In the genomic region with DNA sequence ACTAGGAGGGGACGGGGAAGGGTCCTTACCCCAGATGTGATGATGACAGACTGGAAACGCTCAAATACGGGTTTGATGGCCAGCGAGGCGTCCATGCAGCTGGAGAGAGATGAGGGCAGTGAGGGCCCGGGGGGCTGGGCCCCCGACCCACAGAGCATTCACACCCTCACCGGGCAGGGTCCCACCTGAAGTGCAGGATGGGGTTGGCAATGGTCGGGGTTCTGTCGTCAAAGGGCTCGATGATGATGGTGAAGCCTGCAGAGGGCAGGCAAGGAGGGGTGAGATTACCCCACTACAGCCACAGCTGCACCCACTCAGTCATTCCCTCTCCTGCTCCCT, we compare ENCODE assay signal across 21 cellular contexts. TPM values are rescaled to one million over a fixed set of nuclear protein-coding genes. Genes with fewer than 3 reads are reported as not detected.
DNase-seq lines count a peak whose midpoint lies in the region; FAIRE-seq and TF ChIP-seq lines count a peak whose summit lies in the region.
"Had no signal": no experiment of that assay in that cellular context is flagged by ENCODE, and none has a peak within 500 bp of the region (broad histone marks: within the 10 kb centered on the region; RNA-seq: fewer than 3 reads in every experiment).

No MANE protein-coding gene starts in this region.

- H2BK12ac ChIP-seq in mesenchymal stem cell (ENCODE audit: low read length in 2 of 2): no peak overlapping the region

- H3K4me3 Mint-ChIP-seq in MCF 10A (ENCODE audit: unreplicated experiment): no peak overlapping the region
- H3K4me3 Mint-ChIP-seq: CD14-positive monocyte; CD4-positive, alpha-beta memory T cell; HFFc6 had no signal

- peaks cover 20% of the 10 kb centered on the region for H3K36me3 Mint-ChIP-seq in MCF 10A (ENCODE audit: insufficient read depth, unreplicated experiment)

- no peak overlapping the region for H3K18ac ChIP-seq in mesenchymal stem cell (ENCODE audit: low read depth in 1 of 2, low read length in 2 of 2)

- H3K27me3 ChIP-seq in breast epithelium (no peaks in the 10 kb centered on the region), H7 (ENCODE audit: control insufficient read depth, insufficient read depth, low read length) (no peaks in the 10 kb centered on the region), mesenchymal stem cell (ENCODE audit: control insufficient read depth in 1 of 2, insufficient read depth in 1 of 2, low read length in 2 of 2) (no peaks in the 10 kb centered on the region)
- H3K27me3 ChIP-seq: BLaER1 had no signal

- H3K4me3 ChIP-seq in breast epithelium (no peak overlapping the region), H7 (ENCODE audit: insufficient read depth, low read depth, low read length) (no peak overlapping the region), kidney (ENCODE audit: low read length in 2 of 2) (no peak overlapping the region), mesenchymal stem cell (ENCODE audit: insufficient read depth in 1 of 2, low read depth in 1 of 2, low read length in 2 of 2) (no peak overlapping the region)
- H3K4me3 ChIP-seq: BLaER1, GM23248 had no signal

- BruUV-seq in MCF 10A (replicated peaks; lab: Mats Ljungman, UMichigan): no TSS peak

- H4K8ac ChIP-seq in mesenchymal stem cell (ENCODE audit: low read length): no peak overlapping the region

- H3K9me3 ChIP-seq in breast epithelium (no peaks in the 10 kb centered on the region), kidney (ENCODE audit: control insufficient read depth in 1 of 2, low read length in 2 of 2) (no peaks in the 10 kb centered on the region), mesenchymal stem cell (ENCODE audit: control insufficient read depth, low read length) (no peaks in the 10 kb centered on the region)
- H3K9me3 ChIP-seq: BLaER1 had no signal

- peaks cover 32% of the 10 kb centered on the region for H3K79me1 ChIP-seq in mesenchymal stem cell (replicated peaks; ENCODE audit: low read length, poor library complexity, severe bottlenecking)

- peak overlapping the region; percentile 59 for H3K27ac Mint-ChIP-seq in MCF 10A (ENCODE audit: low read depth, unreplicated experiment)
- H3K27ac Mint-ChIP-seq: HFFc6 had no signal

- CTCF ChIA-PET in MCF 10A (lab: Yijun Ruan, JAX): interaction anchor here (0.9 kb wide), 1 partner anchor 121 kb away, joined by 3 read pairs; no protein-coding TSS in a partner anchor

- H3K27ac ChIP-seq in breast epithelium (no peak overlapping the region), kidney (ENCODE audit: low read depth in 2 of 2, low read length in 2 of 2) (no peak overlapping the region), mesenchymal stem cell (ENCODE audit: low read length, poor library complexity, severe bottlenecking) (no peak overlapping the region), caudate nucleus (ENCODE audit: low read depth, low read length) (no peak overlapping the region)
- H3K27ac ChIP-seq: 22Rv1, BLaER1, GM23248 had no signal

- TF ChIP-seq CTCF in MCF 10A (IDR thresholded peaks at IDR 0.05; ENCODE audit: unreplicated experiment) (no peak), breast epithelium (IDR thresholded peaks at IDR 0.05) (no peak), kidney (IDR thresholded peaks at IDR 0.05; ENCODE audit: borderline replicate concordance, extremely low read depth, insufficient read depth) (no peak)

- H2BK15ac ChIP-seq in mesenchymal stem cell (ENCODE audit: low read depth, poor library complexity, severe bottlenecking): no peak overlapping the region

- H3K4ac ChIP-seq in mesenchymal stem cell (ENCODE audit: low read depth in 1 of 2, low read length in 2 of 2): no peak overlapping the region

- H3K36me3 ChIP-seq in breast epithelium: no peaks in the 10 kb centered on the region
- H3K36me3 ChIP-seq in H7 (replicated peaks; ENCODE audit: control insufficient read depth, insufficient read depth, low read length): peaks cover 62% of the 10 kb centered on the region
- peaks cover 3 to 15% of the 10 kb centered on the region in 2 donors for H3K36me3 ChIP-seq in kidney (ENCODE audit: control insufficient read depth in 1 of 2, insufficient read depth in 2 of 2, low read length in 2 of 2)
- H3K36me3 ChIP-seq in mesenchymal stem cell (ENCODE audit: control insufficient read depth in 1 of 2, insufficient read depth in 2 of 2, low read depth in 1 of 2, low read length in 2 of 2): peaks cover 79 to 86% of the 10 kb centered on the region in 2 experiments

- POLR2A ChIA-PET in MCF 10A (lab: Yijun Ruan, JAX): interaction anchor here (0.6 to 0.9 kb wide), 2 partner anchors 10 to 11 kb away, joined by 3 read pairs; no protein-coding TSS in a partner anchor

- 95% methylated on average over 11 of the region's 11 CpGs for WGBS in mesenchymal stem cell

- no peak overlapping the region for H2AFZ ChIP-seq in mesenchymal stem cell (ENCODE audit: low read depth, low read length)
- H2AFZ ChIP-seq: GM23248 had no signal

- H3K4me1 Mint-ChIP-seq in MCF 10A (ENCODE audit: insufficient read depth, unreplicated experiment): no peaks in the 10 kb centered on the region
- H3K4me1 Mint-ChIP-seq: CD14-positive monocyte had no signal

- no peaks in the 10 kb centered on the region for H3K9me3 Mint-ChIP-seq in MCF 10A (ENCODE audit: unreplicated experiment)
- H3K9me3 Mint-ChIP-seq: CD4-positive, alpha-beta memory T cell; HFFc6 had no signal

- no peak for FAIRE-seq in kidney (lab: Jason Lieb, UNC)
- FAIRE-seq: G401.6, GM12891, H54, HTR-8/SVneo had no signal

- no peak overlapping the region for H4K91ac ChIP-seq in mesenchymal stem cell (ENCODE audit: low read length)

- H3K4me1 ChIP-seq in breast epithelium (no peaks in the 10 kb centered on the region), kidney (ENCODE audit: control insufficient read depth in 1 of 2, insufficient read depth in 1 of 2, low read depth in 1 of 2, low read length in 2 of 2) (no peaks in the 10 kb centered on the region), mesenchymal stem cell (ENCODE audit: control insufficient read depth, insufficient read depth, low read depth, low read length) (no peaks in the 10 kb centered on the region)
- H3K4me1 ChIP-seq: BLaER1 had no signal

- H3K23ac ChIP-seq in mesenchymal stem cell (ENCODE audit: low read length in 2 of 2): no peak overlapping the region

- DNase-seq in MCF 10A (ENCODE audit: unreplicated experiment) (no peak), breast epithelium (ENCODE audit: low spot score in 2 of 2) (no peak), H7 (peak; percentile 54), kidney (peak; percentile 33), mesenchymal stem cell (no peak), caudate nucleus (lab: John Stamatoyannopoulos, UW) (no peak)
- DNase-seq in stimulated activated CD4-positive, alpha-beta T cell treated with anti-CD3 and anti-CD28 coated beads, Interleukin-15, amount 100 ng/mL, for 24 hours: no peak
- DNase-seq: Calu3; CD4-positive, alpha-beta memory T cell; GM23248; HFFc6; IMR-90 had no signal

- no peak overlapping the region for H3K9ac ChIP-seq in kidney (ENCODE audit: low read length in 2 of 2)
- no peak overlapping the region for H3K9ac ChIP-seq in mesenchymal stem cell (ENCODE audit: low read length)
- H3K9ac ChIP-seq: BLaER1, GM23248 had no signal

- H2BK120ac ChIP-seq in mesenchymal stem cell (ENCODE audit: low read depth, low read length): no peak overlapping the region

- intact Hi-C loops in MCF 10A (cut with micrococcal nuclease): no loop called here
- intact Hi-C loops in breast epithelium (cut with DNase I; ENCODE audit: low total_unique reads): no loop called here
- intact Hi-C loops in kidney (cut with DNase I): no loop called here

- no peaks in the 10 kb centered on the region for H3K27me3 Mint-ChIP-seq in MCF 10A (ENCODE audit: insufficient read depth, unreplicated experiment)
- H3K27me3 Mint-ChIP-seq: CD4-positive, alpha-beta memory T cell had no signal

- no peak overlapping the region for H3K4me2 ChIP-seq in mesenchymal stem cell (ENCODE audit: low read length, poor library complexity, severe bottlenecking)
- H3K4me2 ChIP-seq: BLaER1 had no signal

- no peak overlapping the region for H2AK5ac ChIP-seq in mesenchymal stem cell (ENCODE audit: low read length, severe bottlenecking)

- H3K14ac ChIP-seq in mesenchymal stem cell (ENCODE audit: low read length in 2 of 2): no peak overlapping the region

- no peak overlapping the region for H2BK5ac ChIP-seq in mesenchymal stem cell (ENCODE audit: low read depth, low read length, poor library complexity, severe bottlenecking)

- no peak for TF ChIP-seq POLR2A in breast epithelium (IDR thresholded peaks at IDR 0.05)

RNA-seq across cellular contexts. Expression of a gene that starts 13.0 kb away (rescaled TPM):
- 19.2 and 27.8 TPM in 2 replicates for total RNA-seq in MCF 10A (2022)
- total RNA-seq in breast epithelium: 10 to 100 TPM in 1 of 3 donors, 1 to 10 TPM in 2; 6.4 to 11.5 (median 9.5) TPM
- total RNA-seq in H7 (2014; rRNA removed; shearing (Covaris generic)): 48.7 and 54.2 TPM in 2 replicates
- total RNA-seq in kidney: 19.0 TPM
- polyA plus RNA-seq in kidney (ENCODE audit: insufficient read depth, low read depth, low replicate concordance): 16.7 TPM
- 33.5 TPM for polyA plus RNA-seq in mesenchymal stem cell (2013, experiment 1 of 2)
- 33.3 TPM for polyA plus RNA-seq in mesenchymal stem cell (2013, experiment 2 of 2)

RNA-seq across cellular contexts. Expression of a gene that starts 16.9 kb away (rescaled TPM):
- 3.9 TPM in 2 replicates for total RNA-seq in MCF 10A (2022)
- total RNA-seq in breast epithelium: 10 to 100 TPM in 1 of 3 donors, 1 to 10 TPM in 1, not detected in 1; 5.6 to 13.5 TPM
- 1.6 and 1.8 TPM in 2 replicates for total RNA-seq in H7 (2014; rRNA removed; shearing (Covaris generic))
- total RNA-seq in kidney: 3.3 TPM
- 4.5 TPM for polyA plus RNA-seq in kidney (ENCODE audit: insufficient read depth, low read depth, low replicate concordance)
- not detected for polyA plus RNA-seq in mesenchymal stem cell (2013, experiment 1 of 2)
- polyA plus RNA-seq in mesenchymal stem cell (2013, experiment 2 of 2): 0.01 TPM
- total RNA-seq: CD4-positive, alpha-beta memory T cell; GM23248; HFFc6 had no signal
- polyA plus RNA-seq: AG04450; CD14-positive monocyte; CD4-positive, alpha-beta memory T cell; GM23248 had no signal

RNA-seq across cellular contexts. Expression of a gene that starts 34.7 kb away (rescaled TPM):
- total RNA-seq in MCF 10A (2022): not detected in 2 replicates
- not detected for total RNA-seq in breast epithelium
- total RNA-seq in H7 (2014; rRNA removed; shearing (Covaris generic)): not detected in 2 replicates
- not detected for total RNA-seq in kidney
- polyA plus RNA-seq in kidney (ENCODE audit: insufficient read depth, low read depth, low replicate concordance): 1.3 TPM
- polyA plus RNA-seq in mesenchymal stem cell (2013, experiment 1 of 2): not detected
- not detected for polyA plus RNA-seq in mesenchymal stem cell (2013, experiment 2 of 2)
- total RNA-seq: A673; Calu3; CD4-positive, alpha-beta memory T cell; GM23248; HFFc6; IMR-90 had no signal
- polyA plus RNA-seq: AG04450; CD4-positive, alpha-beta memory T cell; GM23248; IMR-90 had no signal

RNA-seq across cellular contexts. Expression of a gene that starts 47.5 kb away (rescaled TPM):
- total RNA-seq in MCF 10A (2022) (142 and 161 TPM in 2 replicates), breast epithelium (10 to 100 TPM in 2 of 3 donors, 1 to 10 TPM in 1; 3.4 to 45.1 (median 34.7) TPM), kidney (32.4 TPM)
- 12.8 and 18.9 TPM in 2 replicates for total RNA-seq in H7 (2014; rRNA removed; shearing (Covaris generic))
- polyA plus RNA-seq in kidney (ENCODE audit: insufficient read depth, low read depth, low replicate concordance): 21.4 TPM
- 9.0 TPM for polyA plus RNA-seq in mesenchymal stem cell (2013, experiment 1 of 2)
- 9.8 TPM for polyA plus RNA-seq in mesenchymal stem cell (2013, experiment 2 of 2)

RNA-seq across cellular contexts. Expression of a gene that starts 49.0 kb away (rescaled TPM):
- total RNA-seq in MCF 10A (2022) (9.6 and 17.6 TPM in 2 replicates), breast epithelium (1 to 10 TPM; 2.6 to 6.9 (median 5.3) TPM), kidney (3.9 TPM)
- total RNA-seq in H7 (2014; rRNA removed; shearing (Covaris generic)): 35.8 and 39.6 TPM in 2 replicates
- 2.4 TPM for polyA plus RNA-seq in kidney (ENCODE audit: insufficient read depth, low read depth, low replicate concordance)
- polyA plus RNA-seq in mesenchymal stem cell (2013, experiment 1 of 2): 6.0 TPM
- polyA plus RNA-seq in mesenchymal stem cell (2013, experiment 2 of 2): 6.5 TPM

Comparison
In these comparisons a context has a peak if more than half of its experiments do, and no peak if none do; other contexts are left out.
1. DNase-seq: peak in H7 (single experiment) and kidney (single experiment); none in MCF 10A (single experiment), breast epithelium (0 of 2), stimulated activated CD4-positive, alpha-beta T cell treated with anti-CD3 and anti-CD28 coated beads, Interleukin-15, amount 100 ng/mL, for 24 hours (single experiment), mesenchymal stem cell (single experiment) and caudate nucleus (0 of 61).